15 cellular contexts compared by ENCODE assay signal in genomic region chr16:71625113-71625850, GRCh38. TPM values are rescaled to one million over a fixed set of nuclear protein-coding genes. Genes with fewer than 3 reads are reported as not detected.
A peak's percentile ranks its signal among the peaks of the same experiment; 100 is the strongest.
DNase-seq lines count a peak whose midpoint lies in the region; ATAC-seq and TF ChIP-seq lines count a peak whose summit lies in the region.
"Had no signal": no experiment of that assay in that cellular context is flagged by ENCODE, and none has a peak within 500 bp of the region (broad histone marks: within the 10 kb centered on the region; RNA-seq: fewer than 3 reads in every experiment).

No MANE protein-coding gene starts in this region.

- peaks cover 23% of the 10 kb centered on the region for H3K27me3 Mint-ChIP-seq in CD8-positive, alpha-beta T cell (ENCODE audit: low read depth)
- H3K27me3 Mint-ChIP-seq in natural killer cell (ENCODE audit: low read depth in 2 of 2): peaks cover 14 to 18% of the 10 kb centered on the region in 2 donors

- H3K36me3 Mint-ChIP-seq in CD8-positive, alpha-beta T cell: no peaks in the 10 kb centered on the region
- H3K36me3 Mint-ChIP-seq in natural killer cell: no peaks in the 10 kb centered on the region

- no peak for DNase-seq in CD8-positive, alpha-beta T cell
- DNase-seq in natural killer cell (no peak), HEK293T (ENCODE audit: extremely low spot score) (no peak), NCI-H2171 treated with DMSO at 0.1 percent for 48 hours (lab: John Stamatoyannopoulos, UW) (no peak), NCI-H446 (lab: John Stamatoyannopoulos, UW) (no peak), HuH-7.5 (ENCODE audit: low spot score) (no peak)
- DNase-seq: Kasumi-1, NCI-H82, SHP77 had no signal

- H3K4me3 Mint-ChIP-seq in CD8-positive, alpha-beta T cell: peak overlapping the region; percentile 61
- peak overlapping the region; percentile 28 for H3K4me3 Mint-ChIP-seq in natural killer cell

- H3K27ac Mint-ChIP-seq in CD8-positive, alpha-beta T cell: no peak overlapping the region
- H3K27ac Mint-ChIP-seq in natural killer cell: no peak overlapping the region
- H3K27ac Mint-ChIP-seq: dendritic cell treated with granulocyte-macrophage colony-stimulating factor and Interleukin-4, amounts not matched to agents 40 ng/mL and 50 ng/mL, for 4 days had no signal

- H3K27me3 ChIP-seq in CD8-positive, alpha-beta T cell (ENCODE audit: insufficient read depth, low read length): peaks cover 12% of the 10 kb centered on the region
- H3K27me3 ChIP-seq in HUES48 (ENCODE audit: control insufficient read depth, insufficient read depth, low read length) (no peaks in the 10 kb centered on the region), duodenal mucosa (ENCODE audit: control insufficient read depth in 1 of 2, insufficient read depth in 2 of 2, low read length in 2 of 2) (no peaks in the 10 kb centered on the region)

- no peak overlapping the region for H3K4me3 ChIP-seq in CD8-positive, alpha-beta T cell (ENCODE audit: low read depth, low read length)
- H3K4me3 ChIP-seq in HUES48 (ENCODE audit: low read depth, low read length) (peak overlapping the region; percentile 91), duodenal mucosa (ENCODE audit: low read depth in 1 of 2, low read length in 2 of 2) (peak overlapping the region; percentile 75 to 80)

- intact Hi-C loops in CD8-positive, alpha-beta T cell (cut with DNase I, micrococcal nuclease): no loop called here
- intact Hi-C loops in natural killer cell (cut with micrococcal nuclease): no loop called here

- no peaks in the 10 kb centered on the region for H3K9me3 ChIP-seq in CD8-positive, alpha-beta T cell (ENCODE audit: low read length)
- no peaks in the 10 kb centered on the region for H3K9me3 ChIP-seq in HUES48 (ENCODE audit: control insufficient read depth, insufficient read depth, low read length)
- no peaks in the 10 kb centered on the region for H3K9me3 ChIP-seq in duodenal mucosa (ENCODE audit: control insufficient read depth in 1 of 2, low read length in 2 of 2)

- TF ChIP-seq CTCF in CD8-positive, alpha-beta T cell (IDR thresholded peaks at IDR 0.05): no peak
- TF ChIP-seq CTCF in natural killer cell (IDR thresholded peaks at IDR 0.05): no peak

- peaks cover 8% of the 10 kb centered on the region for H3K4me1 ChIP-seq in CD8-positive, alpha-beta T cell (ENCODE audit: insufficient read depth, low read length)
- H3K4me1 ChIP-seq in HUES48 (ENCODE audit: control insufficient read depth, insufficient read depth, low read length) (peaks cover 9% of the 10 kb centered on the region), duodenal mucosa (ENCODE audit: control insufficient read depth in 1 of 2, insufficient read depth in 2 of 2, low read length in 2 of 2) (peaks cover 11 to 13% of the 10 kb centered on the region in 2 donors)

- H3K4me1 Mint-ChIP-seq in CD8-positive, alpha-beta T cell (ENCODE audit: low read depth): peaks cover 7% of the 10 kb centered on the region
- peaks cover 7 to 8% of the 10 kb centered on the region in 2 donors for H3K4me1 Mint-ChIP-seq in natural killer cell

- no peak overlapping the region for H3K9ac ChIP-seq in HUES48 (ENCODE audit: low read depth, low read length)
- no peak overlapping the region for H3K9ac ChIP-seq in duodenal mucosa (ENCODE audit: low read depth in 1 of 2, low read length in 2 of 2)

- H3K27ac ChIP-seq in CD8-positive, alpha-beta T cell (ENCODE audit: low read depth, low read length): no peak overlapping the region
- H3K27ac ChIP-seq in HUES48 (ENCODE audit: low read depth, low read length) (no peak overlapping the region), duodenal mucosa (ENCODE audit: low read depth, low read length) (no peak overlapping the region)

- no peak for ATAC-seq in CD8-positive, alpha-beta T cell
- ATAC-seq in natural killer cell: no peak

- no peaks in the 10 kb centered on the region for H3K36me3 ChIP-seq in CD8-positive, alpha-beta T cell (ENCODE audit: insufficient read depth, low read length)
- peaks cover 17% of the 10 kb centered on the region for H3K36me3 ChIP-seq in HUES48 (ENCODE audit: control insufficient read depth, insufficient read depth, low read length)
- peaks cover 4 to 5% of the 10 kb centered on the region in 2 donors for H3K36me3 ChIP-seq in duodenal mucosa (ENCODE audit: control insufficient read depth in 1 of 2, insufficient read depth in 2 of 2, low read length in 2 of 2)

- CTCF ChIA-PET in CD8-positive, alpha-beta T cell (lab: Charles Lee): interaction anchor here (1.2 kb wide), 1 partner anchor 14 kb away, joined by 5 read pairs; no protein-coding TSS in a partner anchor
- CTCF ChIA-PET in HEK293T (lab: Yijun Ruan, JAX): interaction anchor here (1.0 kb wide), 1 partner anchor 14 kb away, joined by 3 read pairs; no protein-coding TSS in a partner anchor

- POLR2A ChIA-PET in CD8-positive, alpha-beta T cell (lab: Charles Lee): no interaction called here
- POLR2A ChIA-PET in HEK293T (lab: Yijun Ruan, JAX): no interaction called here

- no peaks in the 10 kb centered on the region for H3K9me3 Mint-ChIP-seq in CD8-positive, alpha-beta T cell
- H3K9me3 Mint-ChIP-seq in natural killer cell: no peaks in the 10 kb centered on the region
- H3K9me3 Mint-ChIP-seq: dendritic cell treated with granulocyte-macrophage colony-stimulating factor and Interleukin-4, amounts not matched to agents 40 ng/mL and 50 ng/mL, for 4 days had no signal

TF ChIP-seq in HEK293T, 16 proteins besides CTCF, POLR2A, EP300 and RAD21:
- TF ChIP-seq LEF1 (IDR thresholded peaks at IDR 0.05; ENCODE audit: borderline replicate concordance) (no peak), FOXA1 (IDR thresholded peaks at IDR 0.05) (no peak), PKNOX1 (IDR thresholded peaks at IDR 0.05) (no peak), SP1 (IDR thresholded peaks at IDR 0.05) (no peak), ARNT (IDR thresholded peaks at IDR 0.05) (no peak), L3MBTL2 (conservative IDR thresholded peaks at IDR 0.05) (no peak), ZNF384 (IDR thresholded peaks at IDR 0.05) (no peak), TARDBP (IDR thresholded peaks at IDR 0.05) (no peak), BHLHE40 (IDR thresholded peaks at IDR 0.05; ENCODE audit: borderline replicate concordance) (no peak), NFRKB (IDR thresholded peaks at IDR 0.05) (no peak)

RNA-seq across cellular contexts. Expression of gene MARVELD3, which starts 0.7 kb away (rescaled TPM):
- total RNA-seq in CD8-positive, alpha-beta T cell: not detected
- not detected for total RNA-seq in natural killer cell
- total RNA-seq: fibroblast of lung, mononuclear cell, pulmonary artery endothelial cell had no signal

RNA-seq across cellular contexts. Expression of gene TAT, which starts 48.4 kb away (rescaled TPM):
- not detected for total RNA-seq in CD8-positive, alpha-beta T cell
- total RNA-seq in natural killer cell: not detected
- total RNA-seq: fibroblast of lung, mononuclear cell, pulmonary artery endothelial cell had no signal
